1 cellular context compared by ENCODE assay signal in the genomic region with DNA sequence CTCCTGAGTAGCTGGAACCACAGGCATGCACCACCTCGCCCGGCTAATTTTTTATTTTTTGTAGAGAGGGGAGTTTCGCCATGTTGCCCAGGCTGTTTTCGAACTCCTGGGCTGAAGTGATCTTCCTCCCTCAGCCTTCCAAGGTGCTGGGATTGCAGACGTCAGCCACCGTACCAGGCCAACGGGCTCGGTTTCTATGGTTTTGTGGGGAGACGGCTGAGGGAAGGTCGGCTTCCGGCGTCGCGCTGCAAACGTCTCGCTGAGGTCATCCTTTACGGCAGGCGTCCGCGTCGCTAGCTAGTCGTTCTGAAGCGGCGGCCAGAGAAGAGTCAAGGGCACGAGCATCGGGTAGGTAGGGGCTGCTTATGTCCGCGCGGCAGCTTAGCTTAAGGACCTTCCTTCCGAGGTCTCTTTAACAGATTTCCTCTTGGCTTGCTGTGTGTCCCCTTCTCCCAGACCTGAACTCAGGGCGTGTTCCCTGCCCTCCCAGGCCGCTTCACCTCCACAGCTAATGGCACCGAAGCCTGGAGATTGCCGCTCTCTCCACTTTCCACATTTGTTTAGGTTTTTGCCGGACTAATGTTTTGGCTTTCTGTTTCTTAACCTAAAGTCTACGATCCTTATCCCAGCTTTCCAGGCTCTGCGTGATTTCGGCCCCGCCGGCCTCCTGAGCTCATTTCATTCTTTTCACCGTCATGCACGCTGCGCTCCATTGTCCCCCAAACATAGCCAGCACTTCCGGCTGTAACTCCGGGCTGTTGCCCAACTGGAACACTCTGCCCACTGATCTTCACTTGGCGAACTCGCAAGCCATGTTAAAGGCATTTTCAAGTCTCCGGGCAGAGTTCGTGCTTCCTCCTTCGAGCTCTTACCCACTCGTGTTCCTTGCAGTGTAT.
TF ChIP-seq lines count a peak whose summit lies in the region.

A gene (plus strand): TSS at position 300 of the 896 bp plus-strand sequence. CDS start 2,375 bp downstream, outside the sequence.

TF ChIP-seq in WTC11, 78 proteins besides CTCF, POLR2A, EP300 and RAD21 (continued from another document):
- TF ChIP-seq, protein P1, sequence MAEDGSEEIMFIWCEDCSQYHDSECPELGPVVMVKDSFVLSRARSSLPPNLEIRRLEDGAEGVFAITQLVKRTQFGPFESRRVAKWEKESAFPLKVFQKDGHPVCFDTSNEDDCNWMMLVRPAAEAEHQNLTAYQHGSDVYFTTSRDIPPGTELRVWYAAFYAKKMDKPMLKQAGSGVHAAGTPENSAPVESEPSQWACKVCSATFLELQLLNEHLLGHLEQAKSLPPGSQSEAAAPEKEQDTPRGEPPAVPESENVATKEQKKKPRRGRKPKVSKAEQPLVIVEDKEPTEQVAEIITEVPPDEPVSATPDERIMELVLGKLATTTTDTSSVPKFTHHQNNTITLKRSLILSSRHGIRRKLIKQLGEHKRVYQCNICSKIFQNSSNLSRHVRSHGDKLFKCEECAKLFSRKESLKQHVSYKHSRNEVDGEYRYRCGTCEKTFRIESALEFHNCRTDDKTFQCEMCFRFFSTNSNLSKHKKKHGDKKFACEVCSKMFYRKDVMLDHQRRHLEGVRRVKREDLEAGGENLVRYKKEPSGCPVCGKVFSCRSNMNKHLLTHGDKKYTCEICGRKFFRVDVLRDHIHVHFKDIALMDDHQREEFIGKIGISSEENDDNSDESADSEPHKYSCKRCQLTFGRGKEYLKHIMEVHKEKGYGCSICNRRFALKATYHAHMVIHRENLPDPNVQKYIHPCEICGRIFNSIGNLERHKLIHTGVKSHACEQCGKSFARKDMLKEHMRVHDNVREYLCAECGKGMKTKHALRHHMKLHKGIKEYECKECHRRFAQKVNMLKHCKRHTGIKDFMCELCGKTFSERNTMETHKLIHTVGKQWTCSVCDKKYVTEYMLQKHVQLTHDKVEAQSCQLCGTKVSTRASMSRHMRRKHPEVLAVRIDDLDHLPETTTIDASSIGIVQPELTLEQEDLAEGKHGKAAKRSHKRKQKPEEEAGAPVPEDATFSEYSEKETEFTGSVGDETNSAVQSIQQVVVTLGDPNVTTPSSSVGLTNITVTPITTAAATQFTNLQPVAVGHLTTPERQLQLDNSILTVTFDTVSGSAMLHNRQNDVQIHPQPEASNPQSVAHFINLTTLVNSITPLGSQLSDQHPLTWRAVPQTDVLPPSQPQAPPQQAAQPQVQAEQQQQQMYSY (CRISPR knock-in tag; IDR thresholded peaks at IDR 0.05) = no peak
- no peak for TF ChIP-seq IRF2 (CRISPR knock-in tag; IDR thresholded peaks at IDR 0.05; ENCODE audit: borderline replicate concordance, low read depth)
- TF ChIP-seq, protein P2, sequence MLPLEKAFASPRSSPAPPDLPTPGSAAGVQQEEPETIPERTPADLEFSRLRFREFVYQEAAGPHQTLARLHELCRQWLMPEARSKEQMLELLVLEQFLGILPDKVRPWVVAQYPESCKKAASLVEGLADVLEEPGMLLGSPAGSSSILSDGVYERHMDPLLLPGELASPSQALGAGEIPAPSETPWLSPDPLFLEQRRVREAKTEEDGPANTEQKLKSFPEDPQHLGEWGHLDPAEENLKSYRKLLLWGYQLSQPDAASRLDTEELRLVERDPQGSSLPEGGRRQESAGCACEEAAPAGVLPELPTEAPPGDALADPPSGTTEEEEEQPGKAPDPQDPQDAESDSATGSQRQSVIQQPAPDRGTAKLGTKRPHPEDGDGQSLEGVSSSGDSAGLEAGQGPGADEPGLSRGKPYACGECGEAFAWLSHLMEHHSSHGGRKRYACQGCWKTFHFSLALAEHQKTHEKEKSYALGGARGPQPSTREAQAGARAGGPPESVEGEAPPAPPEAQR (CRISPR knock-in tag; IDR thresholded peaks at IDR 0.05) = no peak
- peak; percentile 59 for TF ChIP-seq GABPB1 (CRISPR knock-in tag; IDR thresholded peaks at IDR 0.05)
- TF ChIP-seq, protein P3, sequence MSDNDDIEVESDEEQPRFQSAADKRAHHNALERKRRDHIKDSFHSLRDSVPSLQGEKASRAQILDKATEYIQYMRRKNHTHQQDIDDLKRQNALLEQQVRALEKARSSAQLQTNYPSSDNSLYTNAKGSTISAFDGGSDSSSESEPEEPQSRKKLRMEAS (CRISPR knock-in tag; IDR thresholded peaks at IDR 0.05) = peak; percentile 73
- peak; percentile 58; the same call in 1 of the 2 replicates for TF ChIP-seq ETV6 (CRISPR knock-in tag; IDR thresholded peaks at IDR 0.05)
- TF ChIP-seq ZBTB21 (CRISPR knock-in tag; IDR thresholded peaks at IDR 0.05; ENCODE audit: borderline replicate concordance) = peak; percentile 93
- TF ChIP-seq ELF4 (CRISPR knock-in tag; IDR thresholded peaks at IDR 0.05; ENCODE audit: low read depth) = no peak
- TF ChIP-seq, protein P4, sequence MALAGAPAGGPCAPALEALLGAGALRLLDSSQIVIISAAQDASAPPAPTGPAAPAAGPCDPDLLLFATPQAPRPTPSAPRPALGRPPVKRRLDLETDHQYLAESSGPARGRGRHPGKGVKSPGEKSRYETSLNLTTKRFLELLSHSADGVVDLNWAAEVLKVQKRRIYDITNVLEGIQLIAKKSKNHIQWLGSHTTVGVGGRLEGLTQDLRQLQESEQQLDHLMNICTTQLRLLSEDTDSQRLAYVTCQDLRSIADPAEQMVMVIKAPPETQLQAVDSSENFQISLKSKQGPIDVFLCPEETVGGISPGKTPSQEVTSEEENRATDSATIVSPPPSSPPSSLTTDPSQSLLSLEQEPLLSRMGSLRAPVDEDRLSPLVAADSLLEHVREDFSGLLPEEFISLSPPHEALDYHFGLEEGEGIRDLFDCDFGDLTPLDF (CRISPR knock-in tag; IDR thresholded peaks at IDR 0.05) = no peak
- TF ChIP-seq, protein P5, sequence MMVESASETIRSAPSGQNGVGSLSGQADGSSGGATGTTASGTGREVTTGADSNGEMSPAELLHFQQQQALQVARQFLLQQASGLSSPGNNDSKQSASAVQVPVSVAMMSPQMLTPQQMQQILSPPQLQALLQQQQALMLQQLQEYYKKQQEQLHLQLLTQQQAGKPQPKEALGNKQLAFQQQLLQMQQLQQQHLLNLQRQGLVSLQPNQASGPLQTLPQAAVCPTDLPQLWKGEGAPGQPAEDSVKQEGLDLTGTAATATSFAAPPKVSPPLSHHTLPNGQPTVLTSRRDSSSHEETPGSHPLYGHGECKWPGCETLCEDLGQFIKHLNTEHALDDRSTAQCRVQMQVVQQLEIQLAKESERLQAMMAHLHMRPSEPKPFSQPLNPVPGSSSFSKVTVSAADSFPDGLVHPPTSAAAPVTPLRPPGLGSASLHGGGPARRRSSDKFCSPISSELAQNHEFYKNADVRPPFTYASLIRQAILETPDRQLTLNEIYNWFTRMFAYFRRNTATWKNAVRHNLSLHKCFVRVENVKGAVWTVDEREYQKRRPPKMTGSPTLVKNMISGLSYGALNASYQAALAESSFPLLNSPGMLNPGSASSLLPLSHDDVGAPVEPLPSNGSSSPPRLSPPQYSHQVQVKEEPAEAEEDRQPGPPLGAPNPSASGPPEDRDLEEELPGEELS (CRISPR knock-in tag; IDR thresholded peaks at IDR 0.05) = no peak
- no peak for TF ChIP-seq MXD4 (CRISPR knock-in tag; IDR thresholded peaks at IDR 0.05; ENCODE audit: borderline replicate concordance)
- TF ChIP-seq, protein P6, sequence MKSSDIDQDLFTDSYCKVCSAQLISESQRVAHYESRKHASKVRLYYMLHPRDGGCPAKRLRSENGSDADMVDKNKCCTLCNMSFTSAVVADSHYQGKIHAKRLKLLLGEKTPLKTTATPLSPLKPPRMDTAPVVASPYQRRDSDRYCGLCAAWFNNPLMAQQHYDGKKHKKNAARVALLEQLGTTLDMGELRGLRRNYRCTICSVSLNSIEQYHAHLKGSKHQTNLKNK (CRISPR knock-in tag; IDR thresholded peaks at IDR 0.05) = no peak
- TF ChIP-seq, protein P7, sequence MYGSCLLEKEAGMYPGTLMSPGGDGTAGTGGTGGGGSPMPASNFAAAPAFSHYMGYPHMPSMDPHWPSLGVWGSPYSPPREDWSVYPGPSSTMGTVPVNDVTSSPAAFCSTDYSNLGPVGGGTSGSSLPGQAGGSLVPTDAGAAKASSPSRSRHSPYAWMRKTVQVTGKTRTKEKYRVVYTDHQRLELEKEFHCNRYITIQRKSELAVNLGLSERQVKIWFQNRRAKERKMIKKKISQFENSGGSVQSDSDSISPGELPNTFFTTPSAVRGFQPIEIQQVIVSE (CRISPR knock-in tag; IDR thresholded peaks at IDR 0.05; ENCODE audit: borderline replicate concordance) = no peak
- TF ChIP-seq SMAD3 (CRISPR knock-in tag; IDR thresholded peaks at IDR 0.05; ENCODE audit: borderline replicate concordance) = peak; percentile 86; the same call in 1 of the 2 replicates
- TF ChIP-seq ZNF232 (CRISPR knock-in tag; IDR thresholded peaks at IDR 0.05) = peak; percentile 45; the same call in 1 of the 2 replicates
- TF ChIP-seq MYBL2 (CRISPR knock-in tag; IDR thresholded peaks at IDR 0.05) = no peak
- TF ChIP-seq GTF2I (CRISPR knock-in tag; conservative IDR thresholded peaks at IDR 0.05) = no peak; the same call in 1 of the 2 replicates
- TF ChIP-seq NR3C1 (CRISPR knock-in tag; conservative IDR thresholded peaks at IDR 0.05; ENCODE audit: low read depth) = no peak
- no peak for TF ChIP-seq ZNF396 (CRISPR knock-in tag; IDR thresholded peaks at IDR 0.05; ENCODE audit: borderline replicate concordance)
- TF ChIP-seq, protein P8, sequence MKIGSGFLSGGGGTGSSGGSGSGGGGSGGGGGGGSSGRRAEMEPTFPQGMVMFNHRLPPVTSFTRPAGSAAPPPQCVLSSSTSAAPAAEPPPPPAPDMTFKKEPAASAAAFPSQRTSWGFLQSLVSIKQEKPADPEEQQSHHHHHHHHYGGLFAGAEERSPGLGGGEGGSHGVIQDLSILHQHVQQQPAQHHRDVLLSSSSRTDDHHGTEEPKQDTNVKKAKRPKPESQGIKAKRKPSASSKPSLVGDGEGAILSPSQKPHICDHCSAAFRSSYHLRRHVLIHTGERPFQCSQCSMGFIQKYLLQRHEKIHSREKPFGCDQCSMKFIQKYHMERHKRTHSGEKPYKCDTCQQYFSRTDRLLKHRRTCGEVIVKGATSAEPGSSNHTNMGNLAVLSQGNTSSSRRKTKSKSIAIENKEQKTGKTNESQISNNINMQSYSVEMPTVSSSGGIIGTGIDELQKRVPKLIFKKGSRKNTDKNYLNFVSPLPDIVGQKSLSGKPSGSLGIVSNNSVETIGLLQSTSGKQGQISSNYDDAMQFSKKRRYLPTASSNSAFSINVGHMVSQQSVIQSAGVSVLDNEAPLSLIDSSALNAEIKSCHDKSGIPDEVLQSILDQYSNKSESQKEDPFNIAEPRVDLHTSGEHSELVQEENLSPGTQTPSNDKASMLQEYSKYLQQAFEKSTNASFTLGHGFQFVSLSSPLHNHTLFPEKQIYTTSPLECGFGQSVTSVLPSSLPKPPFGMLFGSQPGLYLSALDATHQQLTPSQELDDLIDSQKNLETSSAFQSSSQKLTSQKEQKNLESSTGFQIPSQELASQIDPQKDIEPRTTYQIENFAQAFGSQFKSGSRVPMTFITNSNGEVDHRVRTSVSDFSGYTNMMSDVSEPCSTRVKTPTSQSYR (CRISPR knock-in tag; IDR thresholded peaks at IDR 0.05) = peak; percentile 16; the same call in 1 of the 2 replicates
- TF ChIP-seq, protein P9, sequence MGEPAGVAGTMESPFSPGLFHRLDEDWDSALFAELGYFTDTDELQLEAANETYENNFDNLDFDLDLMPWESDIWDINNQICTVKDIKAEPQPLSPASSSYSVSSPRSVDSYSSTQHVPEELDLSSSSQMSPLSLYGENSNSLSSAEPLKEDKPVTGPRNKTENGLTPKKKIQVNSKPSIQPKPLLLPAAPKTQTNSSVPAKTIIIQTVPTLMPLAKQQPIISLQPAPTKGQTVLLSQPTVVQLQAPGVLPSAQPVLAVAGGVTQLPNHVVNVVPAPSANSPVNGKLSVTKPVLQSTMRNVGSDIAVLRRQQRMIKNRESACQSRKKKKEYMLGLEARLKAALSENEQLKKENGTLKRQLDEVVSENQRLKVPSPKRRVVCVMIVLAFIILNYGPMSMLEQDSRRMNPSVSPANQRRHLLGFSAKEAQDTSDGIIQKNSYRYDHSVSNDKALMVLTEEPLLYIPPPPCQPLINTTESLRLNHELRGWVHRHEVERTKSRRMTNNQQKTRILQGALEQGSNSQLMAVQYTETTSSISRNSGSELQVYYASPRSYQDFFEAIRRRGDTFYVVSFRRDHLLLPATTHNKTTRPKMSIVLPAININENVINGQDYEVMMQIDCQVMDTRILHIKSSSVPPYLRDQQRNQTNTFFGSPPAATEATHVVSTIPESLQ (CRISPR knock-in tag; IDR thresholded peaks at IDR 0.05) = no peak
- no peak; the same call in 1 of the 2 replicates for TF ChIP-seq NFATC4 (CRISPR knock-in tag; IDR thresholded peaks at IDR 0.05)
- TF ChIP-seq, protein P10, sequence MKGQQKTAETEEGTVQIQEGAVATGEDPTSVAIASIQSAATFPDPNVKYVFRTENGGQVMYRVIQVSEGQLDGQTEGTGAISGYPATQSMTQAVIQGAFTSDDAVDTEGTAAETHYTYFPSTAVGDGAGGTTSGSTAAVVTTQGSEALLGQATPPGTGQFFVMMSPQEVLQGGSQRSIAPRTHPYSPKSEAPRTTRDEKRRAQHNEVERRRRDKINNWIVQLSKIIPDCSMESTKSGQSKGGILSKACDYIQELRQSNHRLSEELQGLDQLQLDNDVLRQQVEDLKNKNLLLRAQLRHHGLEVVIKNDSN (CRISPR knock-in tag; IDR thresholded peaks at IDR 0.05) = 0 out of 2 replicates have a peak, but pooled peaks have one; percentile 10
- TF ChIP-seq, protein P11, sequence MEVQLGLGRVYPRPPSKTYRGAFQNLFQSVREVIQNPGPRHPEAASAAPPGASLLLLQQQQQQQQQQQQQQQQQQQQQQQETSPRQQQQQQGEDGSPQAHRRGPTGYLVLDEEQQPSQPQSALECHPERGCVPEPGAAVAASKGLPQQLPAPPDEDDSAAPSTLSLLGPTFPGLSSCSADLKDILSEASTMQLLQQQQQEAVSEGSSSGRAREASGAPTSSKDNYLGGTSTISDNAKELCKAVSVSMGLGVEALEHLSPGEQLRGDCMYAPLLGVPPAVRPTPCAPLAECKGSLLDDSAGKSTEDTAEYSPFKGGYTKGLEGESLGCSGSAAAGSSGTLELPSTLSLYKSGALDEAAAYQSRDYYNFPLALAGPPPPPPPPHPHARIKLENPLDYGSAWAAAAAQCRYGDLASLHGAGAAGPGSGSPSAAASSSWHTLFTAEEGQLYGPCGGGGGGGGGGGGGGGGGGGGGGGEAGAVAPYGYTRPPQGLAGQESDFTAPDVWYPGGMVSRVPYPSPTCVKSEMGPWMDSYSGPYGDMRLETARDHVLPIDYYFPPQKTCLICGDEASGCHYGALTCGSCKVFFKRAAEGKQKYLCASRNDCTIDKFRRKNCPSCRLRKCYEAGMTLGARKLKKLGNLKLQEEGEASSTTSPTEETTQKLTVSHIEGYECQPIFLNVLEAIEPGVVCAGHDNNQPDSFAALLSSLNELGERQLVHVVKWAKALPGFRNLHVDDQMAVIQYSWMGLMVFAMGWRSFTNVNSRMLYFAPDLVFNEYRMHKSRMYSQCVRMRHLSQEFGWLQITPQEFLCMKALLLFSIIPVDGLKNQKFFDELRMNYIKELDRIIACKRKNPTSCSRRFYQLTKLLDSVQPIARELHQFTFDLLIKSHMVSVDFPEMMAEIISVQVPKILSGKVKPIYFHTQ (CRISPR knock-in tag; IDR thresholded peaks at IDR 0.05) = no peak
- no peak for TF ChIP-seq EMX1 (CRISPR knock-in tag; IDR thresholded peaks at IDR 0.05)
- TF ChIP-seq, protein P12, sequence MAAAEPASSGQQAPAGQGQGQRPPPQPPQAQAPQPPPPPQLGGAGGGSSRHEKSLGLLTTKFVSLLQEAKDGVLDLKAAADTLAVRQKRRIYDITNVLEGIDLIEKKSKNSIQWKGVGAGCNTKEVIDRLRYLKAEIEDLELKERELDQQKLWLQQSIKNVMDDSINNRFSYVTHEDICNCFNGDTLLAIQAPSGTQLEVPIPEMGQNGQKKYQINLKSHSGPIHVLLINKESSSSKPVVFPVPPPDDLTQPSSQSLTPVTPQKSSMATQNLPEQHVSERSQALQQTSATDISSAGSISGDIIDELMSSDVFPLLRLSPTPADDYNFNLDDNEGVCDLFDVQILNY (CRISPR knock-in tag; IDR thresholded peaks at IDR 0.05) = no peak
- TF ChIP-seq CREB1 (CRISPR knock-in tag; IDR thresholded peaks at IDR 0.05) = peak; percentile 9; the same call in 1 of the 2 replicates
